In the genomic region with DNA sequence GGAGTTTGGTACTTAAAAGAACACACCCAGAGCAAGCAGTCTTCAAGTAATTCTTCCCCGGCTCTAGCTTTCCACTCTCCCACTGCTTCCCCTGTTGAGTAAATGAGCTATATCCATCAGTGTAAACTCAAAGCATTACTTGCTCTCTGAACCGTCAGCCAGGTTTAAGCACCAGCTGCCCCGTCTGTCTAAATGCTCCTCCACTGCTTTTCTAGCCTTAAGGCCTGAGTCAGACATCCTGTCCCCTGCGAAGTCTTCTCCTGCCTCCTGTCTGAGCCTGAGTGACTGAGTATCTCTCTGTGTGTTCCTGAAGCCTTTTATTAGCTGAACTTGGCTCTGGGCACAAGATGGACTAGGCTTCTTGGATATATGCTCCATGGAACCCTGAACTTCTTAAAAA, we compare ENCODE assay signal across 22 cellular contexts.
DNase-seq lines count a peak whose midpoint lies in the region.
"Had no signal": no experiment of that assay in that cellular context is flagged by ENCODE, and none has a peak within 500 bp of the region (broad histone marks: within the 10 kb centered on the region; RNA-seq: fewer than 3 reads in every experiment).

No MANE protein-coding gene starts in this region.

- H3K27me3 ChIP-seq in HAP-1 (ENCODE audit: low read depth) = no peaks in the 10 kb centered on the region
- H3K27me3 ChIP-seq: BLaER1 treated with 17β-estradiol and CSF1 and Interleukin-3, amounts not matched to agents 10 nM and 100 nM had no signal

- no peaks in the 10 kb centered on the region for H3K9me3 ChIP-seq in HAP-1
- H3K9me3 ChIP-seq: A549, BE2C had no signal

- no peaks in the 10 kb centered on the region for H3K36me3 ChIP-seq in HAP-1 (replicated peaks)
- H3K36me3 ChIP-seq: BE2C; BLaER1 treated with 17β-estradiol and CSF1 and Interleukin-3, amounts not matched to agents 10 nM and 100 nM had no signal

- in situ Hi-C loops in HAP-1 (cut with MboI; ENCODE audit: low sequenced_read_pairs) = no loop called here

- DNase-seq in NCI-H82 (lab: John Stamatoyannopoulos, UW) (peak; percentile 2), NCI-H82 treated with DMSO at 0.1 percent for 48 hours (lab: John Stamatoyannopoulos, UW; ENCODE audit: unreplicated experiment) (no peak), dermis blood vessel endothelial cell (peak; percentile 24), pons (ENCODE audit: low spot score) (peak; percentile 13), C1 segment of cervical spinal cord (lab: John Stamatoyannopoulos, UW) (no peak), A172 (ENCODE audit: low spot score) (no peak), HAP-1 (ENCODE audit: low spot score in 2 of 2) (no peak)
- DNase-seq: ACHN; AML-193; BE2C; Calu3; CD4-positive, alpha-beta memory T cell; COR-L47; DMS53; DMS79 treated with DMSO at 0.1 percent for 48 hours; EL; GDM1; GM23248; H7 had no signal

- H3K4me1 ChIP-seq in HAP-1 = no peaks in the 10 kb centered on the region
- H3K4me1 ChIP-seq: A549; BE2C; BLaER1 treated with 17β-estradiol and CSF1 and Interleukin-3, amounts not matched to agents 10 nM and 100 nM had no signal

- H3K4me3 ChIP-seq in HAP-1 = no peak overlapping the region
- H3K4me3 ChIP-seq: A549; BLaER1 treated with 17β-estradiol and CSF1 and Interleukin-3, amounts not matched to agents 10 nM and 100 nM; GM12878; GM23248 had no signal

Comparison
In these comparisons a context has a peak if more than half of its experiments do, and no peak if none do; other contexts are left out.
1. DNase-seq: peak in NCI-H82 (single experiment), dermis blood vessel endothelial cell (single experiment) and pons (single experiment); none in NCI-H82 treated with DMSO at 0.1 percent for 48 hours (single experiment), C1 segment of cervical spinal cord (0 of 14), A172 (single experiment) and HAP-1 (0 of 2).